1 cellular context compared by ENCODE assay signal in the genomic region with DNA sequence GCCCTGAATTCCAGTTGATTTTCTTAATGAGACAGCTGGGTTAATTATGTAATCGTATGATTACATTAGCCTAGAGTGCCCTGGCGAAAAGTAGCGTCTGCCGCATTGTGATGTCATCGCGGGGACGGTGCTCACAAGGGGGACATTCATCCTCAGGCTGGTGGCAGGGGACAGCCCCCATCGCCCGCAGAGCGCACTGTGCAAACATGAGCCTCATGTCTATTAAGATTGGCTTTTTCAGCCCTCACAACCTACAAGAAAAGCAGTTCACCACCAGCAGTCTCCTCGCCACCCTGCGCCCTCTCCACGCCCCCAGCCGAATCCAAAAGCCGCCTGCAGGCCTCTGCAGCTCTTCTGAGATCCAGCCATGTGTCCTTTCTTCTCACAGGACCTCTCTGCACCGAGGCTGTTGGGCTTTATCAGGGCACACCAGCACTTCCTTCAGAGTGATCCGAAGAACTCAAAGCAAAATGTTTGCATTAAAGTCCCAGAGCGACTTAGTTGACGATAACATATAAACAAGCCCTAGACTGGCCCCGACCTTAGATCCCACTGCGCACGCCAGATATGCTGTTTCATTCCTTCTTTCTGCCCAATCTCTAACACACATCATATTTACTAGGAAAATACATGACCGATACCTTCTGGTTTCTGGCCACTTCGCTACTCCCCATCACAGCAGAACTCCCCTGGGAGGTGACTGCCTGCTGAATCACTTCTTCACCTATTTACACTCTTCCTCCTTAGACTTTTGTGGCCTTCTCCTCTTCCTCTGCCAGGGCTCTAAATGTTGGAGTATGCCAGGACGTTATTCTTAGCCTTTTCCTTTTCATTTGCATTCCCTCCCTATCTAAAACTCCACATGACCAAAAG.
TF ChIP-seq lines count a peak whose summit lies in the region.

No MANE protein-coding gene starts in this region.

TF ChIP-seq in K562, 482 proteins besides CTCF, POLR2A, EP300 and RAD21 (continued from another document and continues in another):
- TF ChIP-seq, protein P1, sequence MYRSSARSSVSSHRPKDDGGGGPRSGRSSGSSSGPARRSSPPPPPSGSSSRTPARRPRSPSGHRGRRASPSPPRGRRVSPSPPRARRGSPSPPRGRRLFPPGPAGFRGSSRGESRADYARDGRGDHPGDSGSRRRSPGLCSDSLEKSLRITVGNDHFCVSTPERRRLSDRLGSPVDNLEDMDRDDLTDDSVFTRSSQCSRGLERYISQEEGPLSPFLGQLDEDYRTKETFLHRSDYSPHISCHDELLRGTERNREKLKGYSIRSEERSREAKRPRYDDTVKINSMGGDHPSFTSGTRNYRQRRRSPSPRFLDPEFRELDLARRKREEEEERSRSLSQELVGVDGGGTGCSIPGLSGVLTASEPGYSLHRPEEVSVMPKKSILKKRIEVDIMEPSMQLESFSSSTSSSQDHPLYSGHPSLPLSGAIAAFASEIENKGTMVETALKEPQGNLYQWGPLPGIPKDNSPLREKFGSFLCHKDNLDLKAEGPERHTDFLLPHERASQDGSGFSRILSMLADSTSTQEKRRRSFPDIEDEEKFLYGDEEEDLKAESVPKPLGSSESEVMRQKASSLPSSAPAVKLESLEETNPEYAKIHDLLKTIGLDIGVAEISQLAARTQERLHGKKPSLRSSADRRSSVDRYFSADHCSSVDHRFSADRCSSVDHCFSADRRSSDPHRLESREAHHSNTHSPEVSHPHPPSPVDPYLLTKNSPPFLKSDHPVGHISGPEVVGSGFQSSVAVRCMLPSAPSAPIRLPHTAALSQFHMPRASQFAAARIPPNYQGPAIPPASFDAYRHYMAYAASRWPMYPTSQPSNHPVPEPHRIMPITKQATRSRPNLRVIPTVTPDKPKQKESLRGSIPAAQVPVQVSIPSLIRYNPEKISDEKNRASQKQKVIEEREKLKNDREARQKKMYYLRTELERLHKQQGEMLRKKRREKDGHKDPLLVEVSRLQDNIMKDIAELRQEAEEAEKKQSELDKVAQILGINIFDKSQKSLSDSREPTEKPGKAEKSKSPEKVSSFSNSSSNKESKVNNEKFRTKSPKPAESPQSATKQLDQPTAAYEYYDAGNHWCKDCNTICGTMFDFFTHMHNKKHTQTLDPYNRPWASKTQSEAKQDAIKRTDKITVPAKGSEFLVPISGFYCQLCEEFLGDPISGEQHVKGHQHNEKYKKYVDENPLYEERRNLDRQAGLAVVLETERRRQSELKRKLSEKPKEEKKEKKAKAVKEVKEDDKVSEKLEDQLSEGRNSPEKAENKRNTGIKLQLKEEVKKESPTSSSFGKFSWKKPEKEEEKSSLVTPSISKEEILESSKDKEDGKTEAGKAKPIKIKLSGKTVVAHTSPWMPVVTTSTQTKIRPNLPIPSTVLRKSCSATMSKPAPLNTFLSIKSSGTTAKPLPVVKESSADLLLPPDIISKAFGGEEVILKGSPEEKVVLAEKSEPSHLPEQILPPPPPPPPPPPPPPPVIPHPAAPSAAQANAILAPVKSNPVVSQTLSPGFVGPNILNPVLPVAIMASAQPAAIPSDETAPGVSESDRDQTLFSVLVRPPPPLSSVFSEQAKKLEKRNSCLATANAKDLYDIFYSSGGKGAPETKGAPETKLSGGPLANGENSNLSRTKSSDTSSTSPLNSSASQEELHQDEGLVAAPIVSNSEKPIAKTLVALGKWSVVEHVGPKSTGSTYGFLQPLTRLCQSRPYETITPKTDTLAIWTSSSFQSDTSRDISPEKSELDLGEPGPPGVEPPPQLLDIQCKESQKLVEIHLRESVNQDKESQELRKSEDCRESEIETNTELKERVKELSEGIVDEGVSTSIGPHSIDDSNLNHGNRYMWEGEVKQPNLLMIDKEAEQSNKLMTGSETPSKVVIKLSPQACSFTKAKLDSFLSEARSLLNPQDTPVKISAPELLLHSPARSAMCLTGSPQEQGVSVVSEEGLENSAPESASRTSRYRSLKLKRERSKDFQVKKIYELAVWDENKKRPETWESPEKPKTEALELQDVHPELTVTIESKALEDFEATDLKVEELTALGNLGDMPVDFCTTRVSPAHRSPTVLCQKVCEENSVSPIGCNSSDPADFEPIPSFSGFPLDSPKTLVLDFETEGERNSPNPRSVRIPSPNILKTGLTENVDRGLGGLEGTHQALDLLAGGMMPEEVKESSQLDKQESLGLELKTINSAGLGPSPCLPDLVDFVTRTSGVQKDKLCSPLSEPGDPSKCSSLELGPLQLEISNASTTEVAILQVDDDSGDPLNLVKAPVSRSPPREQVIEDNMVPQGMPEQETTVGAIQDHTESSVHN (IDR thresholded peaks at IDR 0.05; ENCODE audit: borderline replicate concordance in 1 of 2, low read depth in 1 of 2) = peak in 1 of 2 experiments; percentile 57; a peak in 1 of 4 replicates
- TF ChIP-seq, protein P2, sequence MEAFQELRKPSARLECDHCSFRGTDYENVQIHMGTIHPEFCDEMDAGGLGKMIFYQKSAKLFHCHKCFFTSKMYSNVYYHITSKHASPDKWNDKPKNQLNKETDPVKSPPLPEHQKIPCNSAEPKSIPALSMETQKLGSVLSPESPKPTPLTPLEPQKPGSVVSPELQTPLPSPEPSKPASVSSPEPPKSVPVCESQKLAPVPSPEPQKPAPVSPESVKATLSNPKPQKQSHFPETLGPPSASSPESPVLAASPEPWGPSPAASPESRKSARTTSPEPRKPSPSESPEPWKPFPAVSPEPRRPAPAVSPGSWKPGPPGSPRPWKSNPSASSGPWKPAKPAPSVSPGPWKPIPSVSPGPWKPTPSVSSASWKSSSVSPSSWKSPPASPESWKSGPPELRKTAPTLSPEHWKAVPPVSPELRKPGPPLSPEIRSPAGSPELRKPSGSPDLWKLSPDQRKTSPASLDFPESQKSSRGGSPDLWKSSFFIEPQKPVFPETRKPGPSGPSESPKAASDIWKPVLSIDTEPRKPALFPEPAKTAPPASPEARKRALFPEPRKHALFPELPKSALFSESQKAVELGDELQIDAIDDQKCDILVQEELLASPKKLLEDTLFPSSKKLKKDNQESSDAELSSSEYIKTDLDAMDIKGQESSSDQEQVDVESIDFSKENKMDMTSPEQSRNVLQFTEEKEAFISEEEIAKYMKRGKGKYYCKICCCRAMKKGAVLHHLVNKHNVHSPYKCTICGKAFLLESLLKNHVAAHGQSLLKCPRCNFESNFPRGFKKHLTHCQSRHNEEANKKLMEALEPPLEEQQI (IDR thresholded peaks at IDR 0.05) = peak; percentile 48; the same call in 1 of the 2 replicates
- TF ChIP-seq JUND (IDR thresholded peaks at IDR 0.05; ENCODE audit: borderline replicate concordance, low read depth, low read length) (peak; percentile 51; the same call in 1 of the 2 replicates), JUND (tag; IDR thresholded peaks at IDR 0.05; ENCODE audit: borderline replicate concordance, low read depth, low read length) (no peak; the same call in 2 of the 3 replicates), HEY1 (CRISPR knock-in tag; IDR thresholded peaks at IDR 0.05; ENCODE audit: borderline replicate concordance) (no peak), PRMT5 (CRISPR knock-in tag; IDR thresholded peaks at IDR 0.05) (no peak), ZNF431 (CRISPR knock-in tag; IDR thresholded peaks at IDR 0.05) (no peak), RFX5 (IDR thresholded peaks at IDR 0.05; ENCODE audit: low read depth, low read length) (no peak), CCNT2 (IDR thresholded peaks at IDR 0.05; ENCODE audit: borderline replicate concordance, extremely low read depth, insufficient read length, low read depth, low read length) (peak; percentile 39), DPF2 (IDR thresholded peaks at IDR 0.05) (peak; percentile 97), KDM5B (IDR thresholded peaks at IDR 0.05; ENCODE audit: insufficient replicate concordance, low read depth, low read length) (peak; percentile 45), CTBP1 (IDR thresholded peaks at IDR 0.05; ENCODE audit: borderline replicate concordance) (peak; percentile 84; the same call in 1 of the 2 replicates), RUNX1 (IDR thresholded peaks at IDR 0.05; ENCODE audit: low read depth) (no peak), RBBP5 (IDR thresholded peaks at IDR 0.05; ENCODE audit: borderline replicate concordance, insufficient read depth, low read length, poor library complexity, severe bottlenecking) (peak; percentile 66), PHB2 (IDR thresholded peaks at IDR 0.05; ENCODE audit: low read depth) (peak; percentile 85; the same call in 1 of the 2 replicates)
- TF ChIP-seq, protein P3, sequence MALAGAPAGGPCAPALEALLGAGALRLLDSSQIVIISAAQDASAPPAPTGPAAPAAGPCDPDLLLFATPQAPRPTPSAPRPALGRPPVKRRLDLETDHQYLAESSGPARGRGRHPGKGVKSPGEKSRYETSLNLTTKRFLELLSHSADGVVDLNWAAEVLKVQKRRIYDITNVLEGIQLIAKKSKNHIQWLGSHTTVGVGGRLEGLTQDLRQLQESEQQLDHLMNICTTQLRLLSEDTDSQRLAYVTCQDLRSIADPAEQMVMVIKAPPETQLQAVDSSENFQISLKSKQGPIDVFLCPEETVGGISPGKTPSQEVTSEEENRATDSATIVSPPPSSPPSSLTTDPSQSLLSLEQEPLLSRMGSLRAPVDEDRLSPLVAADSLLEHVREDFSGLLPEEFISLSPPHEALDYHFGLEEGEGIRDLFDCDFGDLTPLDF (CRISPR knock-in tag; IDR thresholded peaks at IDR 0.05) = no peak
- TF ChIP-seq, protein P4, sequence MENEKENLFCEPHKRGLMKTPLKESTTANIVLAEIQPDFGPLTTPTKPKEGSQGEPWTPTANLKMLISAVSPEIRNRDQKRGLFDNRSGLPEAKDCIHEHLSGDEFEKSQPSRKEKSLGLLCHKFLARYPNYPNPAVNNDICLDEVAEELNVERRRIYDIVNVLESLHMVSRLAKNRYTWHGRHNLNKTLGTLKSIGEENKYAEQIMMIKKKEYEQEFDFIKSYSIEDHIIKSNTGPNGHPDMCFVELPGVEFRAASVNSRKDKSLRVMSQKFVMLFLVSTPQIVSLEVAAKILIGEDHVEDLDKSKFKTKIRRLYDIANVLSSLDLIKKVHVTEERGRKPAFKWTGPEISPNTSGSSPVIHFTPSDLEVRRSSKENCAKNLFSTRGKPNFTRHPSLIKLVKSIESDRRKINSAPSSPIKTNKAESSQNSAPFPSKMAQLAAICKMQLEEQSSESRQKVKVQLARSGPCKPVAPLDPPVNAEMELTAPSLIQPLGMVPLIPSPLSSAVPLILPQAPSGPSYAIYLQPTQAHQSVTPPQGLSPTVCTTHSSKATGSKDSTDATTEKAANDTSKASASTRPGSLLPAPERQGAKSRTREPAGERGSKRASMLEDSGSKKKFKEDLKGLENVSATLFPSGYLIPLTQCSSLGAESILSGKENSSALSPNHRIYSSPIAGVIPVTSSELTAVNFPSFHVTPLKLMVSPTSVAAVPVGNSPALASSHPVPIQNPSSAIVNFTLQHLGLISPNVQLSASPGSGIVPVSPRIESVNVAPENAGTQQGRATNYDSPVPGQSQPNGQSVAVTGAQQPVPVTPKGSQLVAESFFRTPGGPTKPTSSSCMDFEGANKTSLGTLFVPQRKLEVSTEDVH (IDR thresholded peaks at IDR 0.05; ENCODE audit: low read depth, partially characterized antibody) = no peak
- TF ChIP-seq, protein P5, sequence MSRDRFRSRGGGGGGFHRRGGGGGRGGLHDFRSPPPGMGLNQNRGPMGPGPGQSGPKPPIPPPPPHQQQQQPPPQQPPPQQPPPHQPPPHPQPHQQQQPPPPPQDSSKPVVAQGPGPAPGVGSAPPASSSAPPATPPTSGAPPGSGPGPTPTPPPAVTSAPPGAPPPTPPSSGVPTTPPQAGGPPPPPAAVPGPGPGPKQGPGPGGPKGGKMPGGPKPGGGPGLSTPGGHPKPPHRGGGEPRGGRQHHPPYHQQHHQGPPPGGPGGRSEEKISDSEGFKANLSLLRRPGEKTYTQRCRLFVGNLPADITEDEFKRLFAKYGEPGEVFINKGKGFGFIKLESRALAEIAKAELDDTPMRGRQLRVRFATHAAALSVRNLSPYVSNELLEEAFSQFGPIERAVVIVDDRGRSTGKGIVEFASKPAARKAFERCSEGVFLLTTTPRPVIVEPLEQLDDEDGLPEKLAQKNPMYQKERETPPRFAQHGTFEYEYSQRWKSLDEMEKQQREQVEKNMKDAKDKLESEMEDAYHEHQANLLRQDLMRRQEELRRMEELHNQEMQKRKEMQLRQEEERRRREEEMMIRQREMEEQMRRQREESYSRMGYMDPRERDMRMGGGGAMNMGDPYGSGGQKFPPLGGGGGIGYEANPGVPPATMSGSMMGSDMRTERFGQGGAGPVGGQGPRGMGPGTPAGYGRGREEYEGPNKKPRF (IDR thresholded peaks at IDR 0.05; ENCODE audit: low read depth, low read length) = no peak
- TF ChIP-seq, protein P6, sequence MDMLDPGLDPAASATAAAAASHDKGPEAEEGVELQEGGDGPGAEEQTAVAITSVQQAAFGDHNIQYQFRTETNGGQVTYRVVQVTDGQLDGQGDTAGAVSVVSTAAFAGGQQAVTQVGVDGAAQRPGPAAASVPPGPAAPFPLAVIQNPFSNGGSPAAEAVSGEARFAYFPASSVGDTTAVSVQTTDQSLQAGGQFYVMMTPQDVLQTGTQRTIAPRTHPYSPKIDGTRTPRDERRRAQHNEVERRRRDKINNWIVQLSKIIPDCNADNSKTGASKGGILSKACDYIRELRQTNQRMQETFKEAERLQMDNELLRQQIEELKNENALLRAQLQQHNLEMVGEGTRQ (CRISPR knock-in tag; IDR thresholded peaks at IDR 0.05) = no peak
- TF ChIP-seq, protein P7, sequence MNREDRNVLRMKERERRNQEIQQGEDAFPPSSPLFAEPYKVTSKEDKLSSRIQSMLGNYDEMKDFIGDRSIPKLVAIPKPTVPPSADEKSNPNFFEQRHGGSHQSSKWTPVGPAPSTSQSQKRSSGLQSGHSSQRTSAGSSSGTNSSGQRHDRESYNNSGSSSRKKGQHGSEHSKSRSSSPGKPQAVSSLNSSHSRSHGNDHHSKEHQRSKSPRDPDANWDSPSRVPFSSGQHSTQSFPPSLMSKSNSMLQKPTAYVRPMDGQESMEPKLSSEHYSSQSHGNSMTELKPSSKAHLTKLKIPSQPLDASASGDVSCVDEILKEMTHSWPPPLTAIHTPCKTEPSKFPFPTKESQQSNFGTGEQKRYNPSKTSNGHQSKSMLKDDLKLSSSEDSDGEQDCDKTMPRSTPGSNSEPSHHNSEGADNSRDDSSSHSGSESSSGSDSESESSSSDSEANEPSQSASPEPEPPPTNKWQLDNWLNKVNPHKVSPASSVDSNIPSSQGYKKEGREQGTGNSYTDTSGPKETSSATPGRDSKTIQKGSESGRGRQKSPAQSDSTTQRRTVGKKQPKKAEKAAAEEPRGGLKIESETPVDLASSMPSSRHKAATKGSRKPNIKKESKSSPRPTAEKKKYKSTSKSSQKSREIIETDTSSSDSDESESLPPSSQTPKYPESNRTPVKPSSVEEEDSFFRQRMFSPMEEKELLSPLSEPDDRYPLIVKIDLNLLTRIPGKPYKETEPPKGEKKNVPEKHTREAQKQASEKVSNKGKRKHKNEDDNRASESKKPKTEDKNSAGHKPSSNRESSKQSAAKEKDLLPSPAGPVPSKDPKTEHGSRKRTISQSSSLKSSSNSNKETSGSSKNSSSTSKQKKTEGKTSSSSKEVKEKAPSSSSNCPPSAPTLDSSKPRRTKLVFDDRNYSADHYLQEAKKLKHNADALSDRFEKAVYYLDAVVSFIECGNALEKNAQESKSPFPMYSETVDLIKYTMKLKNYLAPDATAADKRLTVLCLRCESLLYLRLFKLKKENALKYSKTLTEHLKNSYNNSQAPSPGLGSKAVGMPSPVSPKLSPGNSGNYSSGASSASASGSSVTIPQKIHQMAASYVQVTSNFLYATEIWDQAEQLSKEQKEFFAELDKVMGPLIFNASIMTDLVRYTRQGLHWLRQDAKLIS (CRISPR knock-in tag; IDR thresholded peaks at IDR 0.05) = no peak; the same call in 1 of the 2 replicates
- TF ChIP-seq, protein P8, sequence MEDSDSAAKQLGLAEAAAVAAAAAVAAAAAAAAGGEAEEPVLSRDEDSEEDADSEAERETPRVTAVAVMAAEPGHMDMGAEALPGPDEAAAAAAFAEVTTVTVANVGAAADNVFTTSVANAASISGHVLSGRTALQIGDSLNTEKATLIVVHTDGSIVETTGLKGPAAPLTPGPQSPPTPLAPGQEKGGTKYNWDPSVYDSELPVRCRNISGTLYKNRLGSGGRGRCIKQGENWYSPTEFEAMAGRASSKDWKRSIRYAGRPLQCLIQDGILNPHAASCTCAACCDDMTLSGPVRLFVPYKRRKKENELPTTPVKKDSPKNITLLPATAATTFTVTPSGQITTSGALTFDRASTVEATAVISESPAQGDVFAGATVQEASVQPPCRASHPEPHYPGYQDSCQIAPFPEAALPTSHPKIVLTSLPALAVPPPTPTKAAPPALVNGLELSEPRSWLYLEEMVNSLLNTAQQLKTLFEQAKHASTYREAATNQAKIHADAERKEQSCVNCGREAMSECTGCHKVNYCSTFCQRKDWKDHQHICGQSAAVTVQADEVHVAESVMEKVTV (CRISPR knock-in tag; IDR thresholded peaks at IDR 0.05) = no peak
